Comparison of ENCODE assay signal across 10 cellular contexts in the genomic region with DNA sequence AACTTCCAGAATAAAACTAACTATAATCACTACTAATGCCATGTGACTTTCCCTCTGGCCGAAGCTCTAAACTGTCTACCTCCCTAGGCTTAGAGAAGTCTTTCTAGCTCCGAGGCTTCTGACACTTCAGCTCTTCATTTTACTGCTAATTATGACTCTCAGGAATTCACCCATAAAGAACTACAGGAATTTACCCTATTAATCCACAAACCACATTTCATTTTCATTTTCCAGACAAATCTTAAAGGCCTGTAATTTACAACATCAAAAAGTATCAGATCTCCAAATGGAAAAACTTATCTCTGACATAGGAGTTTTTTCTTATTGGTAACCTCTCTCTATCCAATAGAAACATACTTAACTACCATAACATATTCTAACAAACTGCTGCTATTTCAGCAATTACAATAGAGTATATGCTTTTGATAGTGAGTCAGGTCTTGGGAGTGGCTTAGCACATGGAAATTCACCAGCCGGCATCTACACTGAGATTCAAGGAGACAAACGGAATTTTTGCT. TPM values are rescaled to one million over a fixed set of nuclear protein-coding genes. Genes with fewer than 3 reads are reported as not detected.
DNase-seq lines count a peak whose midpoint lies in the region; ATAC-seq and TF ChIP-seq lines count a peak whose summit lies in the region.
"Had no signal": no experiment of that assay in that cellular context is flagged by ENCODE, and none has a peak within 500 bp of the region (broad histone marks: within the 10 kb centered on the region; RNA-seq: fewer than 3 reads in every experiment).

No MANE protein-coding gene starts in this region.

- H3K79me2 ChIP-seq in PC-3 (ENCODE audit: low read length): peaks cover 100% of the 10 kb centered on the region

- no peak for TF ChIP-seq CTCF in PC-3 (conservative IDR thresholded peaks at IDR 0.05; ENCODE audit: low read depth, low read length)

- no peak for TF ChIP-seq POLR2A in erythroblast (IDR thresholded peaks at IDR 0.05; ENCODE audit: low read length)

- H3K4me2 ChIP-seq in PC-3 (ENCODE audit: low read length): peak overlapping the region; percentile 54

- no peaks in the 10 kb centered on the region for H3K36me3 ChIP-seq in PC-3 (ENCODE audit: low read depth, low read length)

- H3K4me3 ChIP-seq in PC-3 (ENCODE audit: low read length): no peak overlapping the region

- H3K4me1 ChIP-seq in PC-3 (ENCODE audit: insufficient read depth, low read length): peaks cover 33% of the 10 kb centered on the region

- ATAC-seq in PC-3 (peak; percentile 81), HG03460 (IDR thresholded peaks at IDR 0.05; ENCODE audit: unreplicated experiment) (no peak)

- no peaks in the 10 kb centered on the region for H3F3A ChIP-seq in PC-3 (ENCODE audit: low read length, unreplicated experiment)

- H3K27me3 ChIP-seq in PC-3 (ENCODE audit: low read length): no peaks in the 10 kb centered on the region

- POLR2A ChIA-PET in PC-3 (lab: Charles Lee; ENCODE audit: unreplicated experiment): no interaction called here

- no peaks in the 10 kb centered on the region for H3K9me2 ChIP-seq in PC-3 (replicated peaks; ENCODE audit: low read length)

- intact Hi-C loops in PC-3 (cut with micrococcal nuclease): no loop called here

- H3K9ac ChIP-seq in PC-3 (ENCODE audit: low read length): no peak overlapping the region; the same call in 1 of the 2 replicates

- no peak overlapping the region for H2AFZ ChIP-seq in PC-3 (ENCODE audit: low read length)

- peak; percentile 24 for DNase-seq in AG08396 (ENCODE audit: low spot score)
- DNase-seq in PC-3: peak; percentile 50
- peak; percentile 65 for DNase-seq in dermis blood vessel endothelial cell
- peak; percentile 18 for DNase-seq in myocyte (ENCODE audit: low read depth)
- no peak for DNase-seq in HT-29 (ENCODE audit: low spot score)
- DNase-seq in erythroblast (lab: John Stamatoyannopoulos, UW): no peak
- DNase-seq in activated effector memory CD4-positive, alpha-beta T cell treated with Interleukin-2 at 50 U/mL for 16 hours: no peak
- DNase-seq: stimulated activated CD4-positive, alpha-beta T cell treated with anti-CD3 and anti-CD28 coated beads, Interleukin-12 subunit alpha, Interleukin-12 subunit beta, amount 100 ng/mL, for 4 hours; T-helper 1 cell had no signal

- peaks cover 4% of the 10 kb centered on the region; the same call in 1 of the 2 replicates for H4K20me1 ChIP-seq in PC-3 (ENCODE audit: low read length)

- BruUV-seq in PC-3 (replicated peaks; lab: Mats Ljungman, UMichigan): no TSS peak

- CTCF ChIA-PET in PC-3 (lab: Charles Lee): no interaction called here

- H3K27ac ChIP-seq in PC-3 (ENCODE audit: low read length): peak overlapping the region; percentile 24

- H3K9me3 ChIP-seq in PC-3 (ENCODE audit: low read length): no peaks in the 10 kb centered on the region

RNA-seq across cellular contexts. Expression of a gene that starts 33.4 kb away (rescaled TPM):
- total RNA-seq in PC-3 (2014; rRNA removed) (28.0 and 32.6 TPM in 2 replicates), dermis blood vessel endothelial cell (33.1 and 41.4 TPM in 2 replicates), myocyte (47.0 and 51.1 TPM in 2 replicates)
- 26.7 TPM for polyA plus RNA-seq in myocyte (2012)
- total RNA-seq in HT-29 (2014; rRNA removed; shearing (Covaris generic)): 23.6 and 26.1 TPM in 2 replicates

Comparison
In these comparisons a context has a peak if more than half of its experiments do, and no peak if none do; other contexts are left out.
1. DNase-seq: peak in AG08396 (single experiment), PC-3 (single experiment), dermis blood vessel endothelial cell (single experiment) and myocyte (single experiment); none in HT-29 (single experiment), erythroblast (0 of 2) and activated effector memory CD4-positive, alpha-beta T cell treated with Interleukin-2 at 50 U/mL for 16 hours (single experiment).